1 cellular context compared by ENCODE assay signal in the genomic region with DNA sequence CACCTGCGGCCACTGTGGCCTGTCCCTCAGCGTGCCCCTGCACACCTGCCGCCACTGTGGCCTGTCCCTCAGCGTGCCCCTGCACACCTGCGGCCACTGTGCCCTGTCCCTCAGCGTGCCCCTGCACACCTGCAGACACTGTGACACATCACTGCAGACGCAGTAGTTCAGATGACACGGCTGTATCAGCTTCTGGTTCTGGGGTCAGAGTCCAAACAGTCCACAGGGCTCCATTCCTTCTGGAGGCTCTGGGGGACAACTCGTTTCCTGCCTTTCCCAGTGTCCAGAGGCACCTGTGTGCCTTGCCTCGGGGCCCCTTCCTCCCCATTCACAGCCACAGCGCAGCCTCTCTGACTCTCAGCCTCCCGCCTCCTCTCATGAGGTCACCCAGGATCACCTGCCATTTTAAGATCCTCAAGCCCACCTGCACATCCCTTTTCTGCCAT.
TF ChIP-seq lines count a peak whose summit lies in the region.

No MANE protein-coding gene starts in this region.

TF ChIP-seq in K562, 482 proteins besides CTCF, POLR2A, EP300 and RAD21:
- no peak for TF ChIP-seq U2AF2 (optimal IDR thresholded peaks at IDR 0.05; ENCODE audit: low read depth, low read length)
- TF ChIP-seq ZNF830 (CRISPR knock-in tag; IDR thresholded peaks at IDR 0.05), result no peak
- TF ChIP-seq SNIP1 (IDR thresholded peaks at IDR 0.05; ENCODE audit: low read depth), result no peak
- TF ChIP-seq ZNF717 (CRISPR knock-in tag; IDR thresholded peaks at IDR 0.05), result no peak
- TF ChIP-seq MNT (conservative IDR thresholded peaks at IDR 0.05), result no peak
- TF ChIP-seq NR3C1 (CRISPR knock-in tag; IDR thresholded peaks at IDR 0.05), result no peak
- peak; percentile 51 for TF ChIP-seq RBFOX2 (IDR thresholded peaks at IDR 0.05; ENCODE audit: low read depth, low read length)
- TF ChIP-seq ZBTB17 (CRISPR knock-in tag; IDR thresholded peaks at IDR 0.05), result no peak
- no peak for TF ChIP-seq NFXL1 (CRISPR knock-in tag; IDR thresholded peaks at IDR 0.05)
- no peak for TF ChIP-seq MEF2D (tag; conservative IDR thresholded peaks at IDR 0.05; ENCODE audit: low read depth)
- no peak for TF ChIP-seq IFI16 (CRISPR knock-in tag; IDR thresholded peaks at IDR 0.05)
- peak; percentile 55 for TF ChIP-seq RBM22 (IDR thresholded peaks at IDR 0.05; ENCODE audit: low read depth, low read length, poor library complexity, severe bottlenecking)
- TF ChIP-seq CBX8 (IDR thresholded peaks at IDR 0.05; ENCODE audit: borderline replicate concordance, extremely low read depth, low read depth, low read length, poor library complexity, severe bottlenecking), result no peak
- no peak for TF ChIP-seq ZNF395 (CRISPR knock-in tag; IDR thresholded peaks at IDR 0.05)
- TF ChIP-seq E2F4 (CRISPR knock-in tag; IDR thresholded peaks at IDR 0.05; ENCODE audit: low read depth), result 0 out of 2 replicates have a peak, but pooled peaks have one; percentile 12
- TF ChIP-seq POLR2G (IDR thresholded peaks at IDR 0.05; ENCODE audit: low read depth, low read length), result peak; percentile 34; the same call in 1 of the 2 replicates
- no peak for TF ChIP-seq PHB2 (IDR thresholded peaks at IDR 0.05; ENCODE audit: low read depth)
